ENCODE assay signal across 1 cellular context in the genomic region with DNA sequence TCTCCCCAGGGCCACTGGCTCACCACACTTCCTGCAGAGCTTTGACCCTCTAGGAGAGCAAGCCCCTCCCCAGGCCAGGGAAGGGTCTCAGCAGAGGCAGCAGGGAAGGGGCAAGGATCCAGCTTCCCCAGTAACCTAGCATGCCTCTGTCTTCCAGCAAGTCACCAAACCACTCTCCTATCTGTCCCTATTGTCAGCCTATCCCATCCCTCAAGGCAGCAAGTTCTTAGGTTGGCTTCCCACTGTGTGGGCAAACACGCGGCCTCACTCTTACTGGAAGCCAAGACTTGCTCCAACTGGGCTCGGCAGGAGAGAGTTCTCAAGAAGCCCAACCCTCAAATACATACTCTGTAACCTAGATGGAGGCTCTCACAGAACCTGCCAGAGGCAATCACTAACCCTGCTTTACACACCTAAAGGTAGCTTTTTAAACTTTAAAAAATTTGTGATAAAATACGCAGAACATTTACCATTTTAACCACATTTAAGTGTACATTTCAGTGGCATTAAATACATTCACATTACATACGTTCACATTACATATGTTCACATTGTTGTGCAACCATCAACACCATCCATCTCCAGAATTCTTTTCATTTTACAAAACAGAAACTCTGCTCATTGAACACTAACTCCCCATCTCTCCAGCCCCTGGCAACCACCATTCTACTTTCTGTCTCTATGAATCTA.
TF ChIP-seq lines count a peak whose summit lies in the region.

No MANE protein-coding gene starts in this region.

TF ChIP-seq in HEK293, 187 proteins besides CTCF, POLR2A, EP300 and RAD21 (continued from another document):
- TF ChIP-seq, protein P1, sequence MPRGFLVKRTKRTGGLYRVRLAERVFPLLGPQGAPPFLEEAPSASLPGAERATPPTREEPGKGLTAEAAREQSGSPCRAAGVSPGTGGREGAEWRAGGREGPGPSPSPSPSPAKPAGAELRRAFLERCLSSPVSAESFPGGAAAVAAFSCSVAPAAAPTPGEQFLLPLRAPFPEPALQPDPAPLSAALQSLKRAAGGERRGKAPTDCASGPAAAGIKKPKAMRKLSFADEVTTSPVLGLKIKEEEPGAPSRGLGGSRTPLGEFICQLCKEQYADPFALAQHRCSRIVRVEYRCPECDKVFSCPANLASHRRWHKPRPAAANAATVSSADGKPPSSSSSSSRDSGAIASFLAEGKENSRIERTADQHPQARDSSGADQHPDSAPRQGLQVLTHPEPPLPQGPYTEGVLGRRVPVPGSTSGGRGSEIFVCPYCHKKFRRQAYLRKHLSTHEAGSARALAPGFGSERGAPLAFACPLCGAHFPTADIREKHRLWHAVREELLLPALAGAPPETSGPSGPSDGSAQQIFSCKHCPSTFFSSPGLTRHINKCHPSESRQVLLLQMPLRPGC (tag by site-specific recombination; IDR thresholded peaks at IDR 0.05), result no peak
- no peak for TF ChIP-seq ZFP41 (tag by site-specific recombination; IDR thresholded peaks at IDR 0.05; ENCODE audit: borderline replicate concordance)
- 0 out of 2 replicates have a peak, but pooled peaks have one; percentile 12 for TF ChIP-seq ZBTB8A (tag by site-specific recombination; IDR thresholded peaks at IDR 0.05)
- TF ChIP-seq, protein P2, sequence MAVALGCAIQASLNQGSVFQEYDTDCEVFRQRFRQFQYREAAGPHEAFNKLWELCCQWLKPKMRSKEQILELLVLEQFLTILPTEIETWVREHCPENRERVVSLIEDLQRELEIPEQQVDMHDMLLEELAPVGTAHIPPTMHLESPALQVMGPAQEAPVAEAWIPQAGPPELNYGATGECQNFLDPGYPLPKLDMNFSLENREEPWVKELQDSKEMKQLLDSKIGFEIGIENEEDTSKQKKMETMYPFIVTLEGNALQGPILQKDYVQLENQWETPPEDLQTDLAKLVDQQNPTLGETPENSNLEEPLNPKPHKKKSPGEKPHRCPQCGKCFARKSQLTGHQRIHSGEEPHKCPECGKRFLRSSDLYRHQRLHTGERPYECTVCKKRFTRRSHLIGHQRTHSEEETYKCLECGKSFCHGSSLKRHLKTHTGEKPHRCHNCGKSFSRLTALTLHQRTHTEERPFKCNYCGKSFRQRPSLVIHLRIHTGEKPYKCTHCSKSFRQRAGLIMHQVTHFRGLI (tag by site-specific recombination; IDR thresholded peaks at IDR 0.05), result peak; percentile 99
- TF ChIP-seq, protein P3, sequence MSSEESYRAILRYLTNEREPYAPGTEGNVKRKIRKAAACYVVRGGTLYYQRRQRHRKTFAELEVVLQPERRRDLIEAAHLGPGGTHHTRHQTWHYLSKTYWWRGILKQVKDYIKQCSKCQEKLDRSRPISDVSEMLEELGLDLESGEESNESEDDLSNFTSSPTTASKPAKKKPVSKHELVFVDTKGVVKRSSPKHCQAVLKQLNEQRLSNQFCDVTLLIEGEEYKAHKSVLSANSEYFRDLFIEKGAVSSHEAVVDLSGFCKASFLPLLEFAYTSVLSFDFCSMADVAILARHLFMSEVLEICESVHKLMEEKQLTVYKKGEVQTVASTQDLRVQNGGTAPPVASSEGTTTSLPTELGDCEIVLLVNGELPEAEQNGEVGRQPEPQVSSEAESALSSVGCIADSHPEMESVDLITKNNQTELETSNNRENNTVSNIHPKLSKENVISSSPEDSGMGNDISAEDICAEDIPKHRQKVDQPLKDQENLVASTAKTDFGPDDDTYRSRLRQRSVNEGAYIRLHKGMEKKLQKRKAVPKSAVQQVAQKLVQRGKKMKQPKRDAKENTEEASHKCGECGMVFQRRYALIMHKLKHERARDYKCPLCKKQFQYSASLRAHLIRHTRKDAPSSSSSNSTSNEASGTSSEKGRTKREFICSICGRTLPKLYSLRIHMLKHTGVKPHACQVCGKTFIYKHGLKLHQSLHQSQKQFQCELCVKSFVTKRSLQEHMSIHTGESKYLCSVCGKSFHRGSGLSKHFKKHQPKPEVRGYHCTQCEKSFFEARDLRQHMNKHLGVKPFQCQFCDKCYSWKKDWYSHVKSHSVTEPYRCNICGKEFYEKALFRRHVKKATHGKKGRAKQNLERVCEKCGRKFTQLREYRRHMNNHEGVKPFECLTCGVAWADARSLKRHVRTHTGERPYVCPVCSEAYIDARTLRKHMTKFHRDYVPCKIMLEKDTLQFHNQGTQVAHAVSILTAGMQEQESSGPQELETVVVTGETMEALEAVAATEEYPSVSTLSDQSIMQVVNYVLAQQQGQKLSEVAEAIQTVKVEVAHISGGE (tag by site-specific recombination; conservative IDR thresholded peaks at IDR 0.05; ENCODE audit: low read depth), result no peak
- TF ChIP-seq ZNF596 (tag by site-specific recombination; IDR thresholded peaks at IDR 0.05), result 0 out of 2 replicates have a peak, but pooled peaks have one; percentile 23
- TF ChIP-seq ZNF768 (tag by site-specific recombination; IDR thresholded peaks at IDR 0.05), result no peak
- TF ChIP-seq ZNF660 (tag by site-specific recombination; IDR thresholded peaks at IDR 0.05), result peak; percentile 40; the same call in 1 of the 2 replicates
- no peak for TF ChIP-seq ZNF221 (tag by site-specific recombination; IDR thresholded peaks at IDR 0.05; ENCODE audit: borderline replicate concordance)
- TF ChIP-seq, protein P4, sequence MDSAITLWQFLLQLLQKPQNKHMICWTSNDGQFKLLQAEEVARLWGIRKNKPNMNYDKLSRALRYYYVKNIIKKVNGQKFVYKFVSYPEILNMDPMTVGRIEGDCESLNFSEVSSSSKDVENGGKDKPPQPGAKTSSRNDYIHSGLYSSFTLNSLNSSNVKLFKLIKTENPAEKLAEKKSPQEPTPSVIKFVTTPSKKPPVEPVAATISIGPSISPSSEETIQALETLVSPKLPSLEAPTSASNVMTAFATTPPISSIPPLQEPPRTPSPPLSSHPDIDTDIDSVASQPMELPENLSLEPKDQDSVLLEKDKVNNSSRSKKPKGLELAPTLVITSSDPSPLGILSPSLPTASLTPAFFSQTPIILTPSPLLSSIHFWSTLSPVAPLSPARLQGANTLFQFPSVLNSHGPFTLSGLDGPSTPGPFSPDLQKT (IDR thresholded peaks at IDR 0.05; ENCODE audit: borderline replicate concordance, low read depth, low read length), result no peak
- no peak for TF ChIP-seq SP3 (tag by site-specific recombination; IDR thresholded peaks at IDR 0.05)
- no peak for TF ChIP-seq ZNF10 (tag by site-specific recombination; IDR thresholded peaks at IDR 0.05)
- no peak for TF ChIP-seq ZNF707 (tag by site-specific recombination; IDR thresholded peaks at IDR 0.05)
- no peak for TF ChIP-seq MZF1 (tag by site-specific recombination; IDR thresholded peaks at IDR 0.05; ENCODE audit: borderline replicate concordance)
- TF ChIP-seq SALL2 (tag by site-specific recombination; IDR thresholded peaks at IDR 0.05; ENCODE audit: borderline replicate concordance), result no peak
- no peak for TF ChIP-seq ZNF610 (tag by site-specific recombination; IDR thresholded peaks at IDR 0.05; ENCODE audit: borderline replicate concordance)
- peak; percentile 51; the same call in 1 of the 2 replicates for TF ChIP-seq ZNF423 (tag by site-specific recombination; IDR thresholded peaks at IDR 0.05)
- TF ChIP-seq, protein P5, sequence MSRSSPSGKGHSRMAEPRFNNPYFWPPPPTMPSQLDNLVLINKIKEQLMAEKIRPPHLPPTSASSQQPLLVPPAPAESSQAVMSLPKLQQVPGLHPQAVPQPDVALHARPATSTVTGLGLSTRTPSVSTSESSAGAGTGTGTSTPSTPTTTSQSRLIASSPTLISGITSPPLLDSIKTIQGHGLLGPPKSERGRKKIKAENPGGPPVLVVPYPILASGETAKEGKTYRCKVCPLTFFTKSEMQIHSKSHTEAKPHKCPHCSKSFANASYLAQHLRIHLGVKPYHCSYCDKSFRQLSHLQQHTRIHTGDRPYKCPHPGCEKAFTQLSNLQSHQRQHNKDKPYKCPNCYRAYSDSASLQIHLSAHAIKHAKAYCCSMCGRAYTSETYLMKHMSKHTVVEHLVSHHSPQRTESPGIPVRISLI (tag by site-specific recombination; IDR thresholded peaks at IDR 0.05), result no peak
